12 cellular contexts compared by ENCODE assay signal in genomic region chr1:143947749-143948148, GRCh38. TPM values are rescaled to one million over a fixed set of nuclear protein-coding genes. Genes with fewer than 3 reads are reported as not detected.
DNase-seq lines count a peak whose midpoint lies in the region; ATAC-seq, FAIRE-seq and TF ChIP-seq lines count a peak whose summit lies in the region.
"Not testable (repeated sequence)": the region's sequence is repeated elsewhere in the genome, so short reads cannot be mapped to it uniquely, and the experiment has no call there.
"Had no signal": no experiment of that assay in that cellular context is flagged by ENCODE, and none has a peak within 500 bp of the region (broad histone marks: within the 10 kb centered on the region; RNA-seq: fewer than 3 reads in every experiment).

No MANE protein-coding gene starts in this region.

- not testable (repeated sequence) for H3K9me3 ChIP-seq in IMR-90 (ENCODE audit: control insufficient read depth, insufficient read depth, low read length); left lung; naive thymus-derived CD4-positive, alpha-beta T cell (ENCODE audit: control insufficient read depth in 2 of 3, low read length in 3 of 3)

- H2AK5ac ChIP-seq in IMR-90 (ENCODE audit: low read depth, low read length) = not testable (repeated sequence)

- H3K23ac ChIP-seq in IMR-90 (ENCODE audit: low read depth, low read length) = not testable (repeated sequence)

- not testable (repeated sequence) for DNase-seq in IMR-90; RCC 7860 (ENCODE audit: low spot score); left lung; naive thymus-derived CD4-positive, alpha-beta T cell; natural killer cell treated with Interleukin-12 subunit alpha and Interleukin-12 subunit beta and Interleukin-15 and Interleukin-18, amount 100 ng/mL, for 72 hours (ENCODE audit: low spot score)

- not testable (repeated sequence) for H3K79me1 ChIP-seq in IMR-90 (ENCODE audit: low read depth in 1 of 2, low read length in 2 of 2)

- not testable (repeated sequence) for H2AFZ ChIP-seq in IMR-90 (replicated peaks; ENCODE audit: low read length, poor library complexity)

- not testable (repeated sequence) for H3K27ac ChIP-seq in IMR-90 (ENCODE audit: insufficient read depth, low read length); left lung; naive thymus-derived CD4-positive, alpha-beta T cell (ENCODE audit: low read depth, low read length)

- POLR2A ChIA-PET in IMR-90 (lab: Charles Lee; ENCODE audit: unreplicated experiment); naive thymus-derived CD4-positive, alpha-beta T cell (lab: Charles Lee): not testable (repeated sequence)

- ATAC-seq in IMR-90 (ENCODE audit: low read depth) = peak; percentile 40
- peak; percentile 15 for ATAC-seq in left lung
- ATAC-seq in naive thymus-derived CD4-positive, alpha-beta T cell = peak; percentile 56
- peak; percentile 66 to 77 for ATAC-seq in natural killer cell treated with Interleukin-12 subunit alpha and Interleukin-12 subunit beta and Interleukin-15 and Interleukin-18, amount 100 ng/mL, for 72 hours

- not testable (repeated sequence) for H3K4me3 ChIP-seq in IMR-90 (ENCODE audit: insufficient read depth, low read depth, low read length); left lung; naive thymus-derived CD4-positive, alpha-beta T cell (ENCODE audit: low read length)

- in situ Hi-C loops in IMR-90 (cut with MboI; ENCODE audit: low sequenced_read_pairs) = not testable (repeated sequence)

- dilution Hi-C loops in IMR-90 (cut with HindIII; ENCODE audit: low sequenced_read_pairs, unreplicated experiment) = not testable (repeated sequence)

- intact Hi-C loops in IMR-90 (cut with micrococcal nuclease); left lung (cut with DNase I); naive thymus-derived CD4-positive, alpha-beta T cell (cut with micrococcal nuclease): not testable (repeated sequence)

- not testable (repeated sequence) for H3K4me3 Mint-ChIP-seq in naive thymus-derived CD4-positive, alpha-beta T cell; natural killer cell treated with Interleukin-12 subunit alpha and Interleukin-12 subunit beta and Interleukin-15 and Interleukin-18, amount 100 ng/mL, for 72 hours

- not testable (repeated sequence) for H3K27me3 ChIP-seq in IMR-90 (ENCODE audit: control insufficient read depth, insufficient read depth, low read length); left lung; naive thymus-derived CD4-positive, alpha-beta T cell (ENCODE audit: control insufficient read depth in 2 of 2, insufficient read depth in 2 of 2, low read length in 2 of 2)

- not testable (repeated sequence) for BruUV-seq in IMR-90 (replicated peaks; lab: Mats Ljungman, UMichigan)

- not testable (repeated sequence) for H3K36me3 ChIP-seq in IMR-90 (ENCODE audit: control insufficient read depth, insufficient read depth, low read length); left lung; naive thymus-derived CD4-positive, alpha-beta T cell (ENCODE audit: control insufficient read depth in 2 of 3, insufficient read depth in 3 of 3, low read length in 3 of 3)

- not testable (repeated sequence) for H3K9ac ChIP-seq in IMR-90 (ENCODE audit: low read depth, low read length)

- peak; percentile 81 for FAIRE-seq in RCC 7860 (lab: Jason Lieb, UNC)

- TF ChIP-seq CTCF in IMR-90 (conservative IDR thresholded peaks at IDR 0.05; ENCODE audit: low read depth, low read length); left lung (IDR thresholded peaks at IDR 0.05): not testable (repeated sequence)

- TF ChIP-seq POLR2A in IMR-90 (IDR thresholded peaks at IDR 0.05; ENCODE audit: low read depth, low read length) = not testable (repeated sequence)

- CTCF ChIA-PET in IMR-90 (lab: Yijun Ruan, JAX); naive thymus-derived CD4-positive, alpha-beta T cell (lab: Charles Lee): not testable (repeated sequence)

- WGBS in IMR-90 (ENCODE audit: extremely low coverage in 2 of 2, insufficient read length in 1 of 2), 2 experiments = no CpG with 5 or more reads among the region's 2 CpGs

- not testable (repeated sequence) for TF ChIP-seq RAD21 in IMR-90 (IDR thresholded peaks at IDR 0.05; ENCODE audit: low read length)

- not testable (repeated sequence) for H3K36me3 Mint-ChIP-seq in naive thymus-derived CD4-positive, alpha-beta T cell; natural killer cell treated with Interleukin-12 subunit alpha and Interleukin-12 subunit beta and Interleukin-15 and Interleukin-18, amount 100 ng/mL, for 72 hours

- not testable (repeated sequence) for H3K27ac Mint-ChIP-seq in naive thymus-derived CD4-positive, alpha-beta T cell; natural killer cell treated with Interleukin-12 subunit alpha and Interleukin-12 subunit beta and Interleukin-15 and Interleukin-18, amount 100 ng/mL, for 72 hours

- not testable (repeated sequence) for H3K9me3 Mint-ChIP-seq in naive thymus-derived CD4-positive, alpha-beta T cell; natural killer cell treated with Interleukin-12 subunit alpha and Interleukin-12 subunit beta and Interleukin-15 and Interleukin-18, amount 100 ng/mL, for 72 hours

- not testable (repeated sequence) for H2BK15ac ChIP-seq in IMR-90 (ENCODE audit: low read depth, low read length)

- not testable (repeated sequence) for H3K14ac ChIP-seq in IMR-90 (replicated peaks; ENCODE audit: low read depth, low read length)

- not testable (repeated sequence) for H3K27me3 Mint-ChIP-seq in naive thymus-derived CD4-positive, alpha-beta T cell; natural killer cell treated with Interleukin-12 subunit alpha and Interleukin-12 subunit beta and Interleukin-15 and Interleukin-18, amount 100 ng/mL, for 72 hours

- H4K5ac ChIP-seq in IMR-90 (ENCODE audit: low read depth, low read length) = not testable (repeated sequence)

- not testable (repeated sequence) for H3K4ac ChIP-seq in IMR-90 (ENCODE audit: low read depth, low read length)

- not testable (repeated sequence) for H3K9me1 ChIP-seq in IMR-90 (ENCODE audit: insufficient read depth, low read length)

- H3K4me1 Mint-ChIP-seq in naive thymus-derived CD4-positive, alpha-beta T cell; natural killer cell treated with Interleukin-12 subunit alpha and Interleukin-12 subunit beta and Interleukin-15 and Interleukin-18, amount 100 ng/mL, for 72 hours (ENCODE audit: low read depth in 2 of 2): not testable (repeated sequence)

- not testable (repeated sequence) for H3K18ac ChIP-seq in IMR-90 (ENCODE audit: low read depth, low read length)

- H4K8ac ChIP-seq in IMR-90 (ENCODE audit: low read depth in 2 of 2, low read length in 2 of 2) = not testable (repeated sequence)

- H2BK20ac ChIP-seq in IMR-90 (ENCODE audit: low read depth, low read length) = not testable (repeated sequence)

- not testable (repeated sequence) for H4K91ac ChIP-seq in IMR-90 (ENCODE audit: insufficient read depth, low read depth, low read length)

- not testable (repeated sequence) for H3K56ac ChIP-seq in IMR-90 (ENCODE audit: extremely low read depth, insufficient read depth, low read length)

- not testable (repeated sequence) for H3K4me2 ChIP-seq in IMR-90 (ENCODE audit: low read depth, low read length)

- H4K20me1 ChIP-seq in IMR-90 (ENCODE audit: insufficient read depth, low read length) = not testable (repeated sequence)

- H2BK120ac ChIP-seq in IMR-90 (ENCODE audit: low read depth, low read length) = not testable (repeated sequence)

- H3K4me1 ChIP-seq in IMR-90 (ENCODE audit: control insufficient read depth, insufficient read depth, low read length); left lung; naive thymus-derived CD4-positive, alpha-beta T cell (ENCODE audit: control insufficient read depth in 2 of 2, insufficient read depth in 2 of 2, low read length in 2 of 2): not testable (repeated sequence)

- not testable (repeated sequence) for H2BK5ac ChIP-seq in IMR-90 (ENCODE audit: low read depth, low read length, poor library complexity, severe bottlenecking)

- H2AK9ac ChIP-seq in IMR-90 (replicated peaks; ENCODE audit: low read depth, low read length, poor library complexity) = not testable (repeated sequence)

RNA-seq across cellular contexts. Expression of gene FAM72C, which starts 24.0 kb away (rescaled TPM):
- total RNA-seq in IMR-90 (2012; rRNA removed) (0.72 and 0.83 TPM in 2 replicates), left lung (under 1 TPM; 0.18 to 0.70 TPM)
- polyA plus RNA-seq in IMR-90 (2012; rRNA removed) = 1.4 and 1.8 TPM in 2 replicates
- polyA plus RNA-seq in IMR-90 (2012; cell fraction: cytosol; rRNA removed) = 0.15 and 0.79 TPM in 2 replicates
- 0.16 and 1.0 TPM in 2 replicates for polyA plus RNA-seq in IMR-90 (2012; cell fraction: nucleus; rRNA removed; ENCODE audit: low replicate concordance)
- 10 to 100 TPM in 1 of 5 experiments, not detected in 4; 11.2 TPM for total RNA-seq in naive thymus-derived CD4-positive, alpha-beta T cell
- not detected for polyA plus RNA-seq in naive thymus-derived CD4-positive, alpha-beta T cell
- total RNA-seq in natural killer cell treated with Interleukin-12 subunit alpha and Interleukin-12 subunit beta and Interleukin-15 and Interleukin-18, amount 100 ng/mL, for 72 hours = 10 to 100 TPM in 1 of 2 donors, 1 to 10 TPM in 1; 6.0 to 17.8 TPM
- total RNA-seq: B cell; Caco-2; CD4-positive, alpha-beta T cell; CD4-positive, CD25-positive, alpha-beta regulatory T cell; CD8-positive, alpha-beta T cell had no signal
- polyA plus RNA-seq: CD4-positive, alpha-beta memory T cell; CD8-positive, alpha-beta memory T cell had no signal

Comparison
In these comparisons a context has a peak if more than half of its experiments do, and no peak if none do; other contexts are left out.
1. ATAC-seq: peak in every context shown above with its lines; median percentile 72 in natural killer cell treated with Interleukin-12 subunit alpha and Interleukin-12 subunit beta and Interleukin-15 and Interleukin-18, amount 100 ng/mL, for 72 hours; 56 in naive thymus-derived CD4-positive, alpha-beta T cell; 40 in IMR-90; 15 in left lung.